9 cellular contexts compared by ENCODE assay signal in the genomic region with DNA sequence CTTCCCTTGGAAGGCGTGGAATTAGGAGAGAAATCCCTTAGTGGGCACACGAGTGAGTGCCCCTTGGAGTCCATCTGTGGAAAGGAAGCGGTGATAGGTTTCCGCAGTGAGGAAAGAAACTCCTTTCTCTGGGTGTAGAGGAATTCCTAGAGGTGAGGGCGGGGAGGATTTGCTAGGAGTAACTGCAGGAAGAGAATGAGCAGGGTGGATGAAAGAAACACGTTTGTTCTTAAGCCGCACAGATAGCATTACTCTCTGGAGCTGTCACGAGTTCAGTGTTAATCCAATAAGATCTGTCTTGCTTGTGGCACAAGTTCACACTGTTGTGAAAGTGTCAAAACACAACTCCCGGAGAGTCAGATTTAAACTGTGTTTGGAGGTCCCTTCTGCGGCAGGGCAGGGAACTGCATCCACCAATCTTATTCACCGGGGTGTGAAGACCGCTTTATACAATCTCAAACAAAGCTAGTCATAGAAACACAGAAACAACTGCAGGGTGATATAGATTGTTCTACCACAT. TPM values are rescaled to one million over a fixed set of nuclear protein-coding genes. Genes with fewer than 3 reads are reported as not detected.
DNase-seq lines count a peak whose midpoint lies in the region; ATAC-seq and TF ChIP-seq lines count a peak whose summit lies in the region.
"Had no signal": no experiment of that assay in that cellular context is flagged by ENCODE, and none has a peak within 500 bp of the region (broad histone marks: within the 10 kb centered on the region; RNA-seq: fewer than 3 reads in every experiment).

No MANE protein-coding gene starts in this region.

- H3K9me3 Mint-ChIP-seq in effector memory CD8-positive, alpha-beta T cell = peaks cover 0 to 7% of the 10 kb centered on the region in 2 donors

- H3K4me3 ChIP-seq in thoracic aorta = peak overlapping the region; percentile 77

- H3K27ac ChIP-seq in thoracic aorta = peak overlapping the region in 1 of 2 donors; percentile 7

- peak overlapping the region; percentile 48 to 64 for H3K4me3 Mint-ChIP-seq in effector memory CD8-positive, alpha-beta T cell

- H3K27me3 ChIP-seq in thoracic aorta (replicated peaks; ENCODE audit: insufficient read depth) = no peaks in the 10 kb centered on the region

- H3K36me3 Mint-ChIP-seq in effector memory CD8-positive, alpha-beta T cell (ENCODE audit: insufficient read depth) = no peaks in the 10 kb centered on the region

- no peaks in the 10 kb centered on the region for H3K9me3 ChIP-seq in thoracic aorta

- peak; percentile 37 for TF ChIP-seq CTCF in thoracic aorta (IDR thresholded peaks at IDR 0.05)

- H3K4me1 ChIP-seq in thoracic aorta (ENCODE audit: control insufficient read depth in 1 of 2, low read depth in 2 of 2) = peaks cover 0 to 3% of the 10 kb centered on the region in 2 donors

- H3K36me3 ChIP-seq in thoracic aorta = no peaks in the 10 kb centered on the region

- intact Hi-C loops in Right ventricle myocardium inferior (cut with DNase I) = loop anchor here (10.0 kb wide), 1 partner anchor 173 kb away; no protein-coding TSS in a partner anchor
- intact Hi-C loops in cardiac septum (cut with DNase I) = loop anchor here (2.0 to 10.0 kb wide), 3 partner anchors 50 to 431 kb away; a partner anchor contains a TSS

- no peak overlapping the region for H3K27ac Mint-ChIP-seq in effector memory CD8-positive, alpha-beta T cell

- no peak for DNase-seq in Right ventricle myocardium inferior (ENCODE audit: missing footprints)
- DNase-seq in cardiac septum (ENCODE audit: low spot score) = no peak
- DNase-seq in OCI-M2 (lab: John Stamatoyannopoulos, UW; ENCODE audit: unreplicated experiment) = peak; percentile 6
- DNase-seq in effector memory CD8-positive, alpha-beta T cell = peak in 1 of 3 experiments; percentile 23
- peak; percentile 46 for DNase-seq in medulla oblongata (ENCODE audit: extremely low spot score)
- no peak for DNase-seq in thoracic aorta (ENCODE audit: low spot score)
- DNase-seq in GM03348 (ENCODE audit: low spot score) = no peak

- ATAC-seq in Right ventricle myocardium inferior = peak; percentile 86
- ATAC-seq in HG02973 (IDR thresholded peaks at IDR 0.05; ENCODE audit: unreplicated experiment) = peak; percentile 77
- ATAC-seq in effector memory CD8-positive, alpha-beta T cell (replicated peaks) = peak; percentile 84
- ATAC-seq in thoracic aorta (ENCODE audit: insufficient number of reproducible peaks, low FRiP score, low read depth) = peak; percentile 49

- H3K4me1 Mint-ChIP-seq in effector memory CD8-positive, alpha-beta T cell (ENCODE audit: low read depth in 2 of 2) = peaks cover 7 to 9% of the 10 kb centered on the region in 2 donors

- H3K27me3 Mint-ChIP-seq in effector memory CD8-positive, alpha-beta T cell = peaks cover 53 to 78% of the 10 kb centered on the region in 2 donors

RNA-seq across cellular contexts. Expression of a gene that starts 1.2 kb away (rescaled TPM):
- total RNA-seq in Right ventricle myocardium inferior = 1.5 TPM
- 1.9 TPM for total RNA-seq in cardiac septum
- 1 to 10 TPM; 1.1 to 1.9 TPM for total RNA-seq in thoracic aorta
- total RNA-seq: Daoy had no signal

Comparison
In these comparisons a context has a peak if more than half of its experiments do, and no peak if none do; other contexts are left out.
1. DNase-seq: peak in OCI-M2 (single experiment) and medulla oblongata (single experiment); none in Right ventricle myocardium inferior (single experiment), cardiac septum (single experiment), thoracic aorta (single experiment) and GM03348 (single experiment).
2. Peak in every context shown above with its lines, with median percentiles within 50 percentile points of each other: ATAC-seq.